8 cellular contexts compared by ENCODE assay signal in genomic region chr5:74034738-74035137, GRCh38.
DNase-seq lines count a peak whose midpoint lies in the region; ATAC-seq lines count a peak whose summit lies in the region.

No MANE protein-coding gene starts in this region.

- no peak overlapping the region for H3K27ac Mint-ChIP-seq in activated T-cell treated with anti-CD3 and anti-CD28 coated beads, Interleukin-2, amount 50 U/mL, for 72 hours
- no peak overlapping the region for H3K27ac Mint-ChIP-seq in activated T-helper 2 cell treated with anti-CD3 and anti-CD28 coated beads, Interferon-gamma antibody, Interleukin-2, Interleukin-4, amounts not matched to agents 10 μg/mL and 5 μg/mL and 100 μg/mL, durations not matched to agents 14 hours and 24 hours and 36 hours

- ATAC-seq in HG02588 (IDR thresholded peaks at IDR 0.05; ENCODE audit: unreplicated experiment), result no peak
- no peak for ATAC-seq in activated T-cell treated with anti-CD3 and anti-CD28 coated beads, Interleukin-2, amount 50 U/mL, for 72 hours (replicated peaks in 1 of 2)

- in situ Hi-C loops in ACHN (cut with HindIII; ENCODE audit: low pct_ligation_motif_present, low pct_unique_long_range_greater_than_20kb, low sequenced_read_pairs), result no loop called here

- H3K9me3 Mint-ChIP-seq in activated T-cell treated with anti-CD3 and anti-CD28 coated beads, Interleukin-2, amount 50 U/mL, for 72 hours, result no peaks in the 10 kb centered on the region
- no peaks in the 10 kb centered on the region for H3K9me3 Mint-ChIP-seq in activated T-helper 2 cell treated with anti-CD3 and anti-CD28 coated beads, Interferon-gamma antibody, Interleukin-2, Interleukin-4, amounts not matched to agents 10 μg/mL and 5 μg/mL and 100 μg/mL, durations not matched to agents 14 hours and 24 hours and 36 hours

- no peak overlapping the region for H3K4me3 Mint-ChIP-seq in activated T-cell treated with anti-CD3 and anti-CD28 coated beads, Interleukin-2, amount 50 U/mL, for 72 hours
- no peak overlapping the region for H3K4me3 Mint-ChIP-seq in activated T-helper 2 cell treated with anti-CD3 and anti-CD28 coated beads, Interferon-gamma antibody, Interleukin-2, Interleukin-4, amounts not matched to agents 10 μg/mL and 5 μg/mL and 100 μg/mL, durations not matched to agents 14 hours and 24 hours and 36 hours (ENCODE audit: low read depth)

- intact Hi-C loops in activated T-helper 2 cell treated with anti-CD3 and anti-CD28 coated beads, Interferon-gamma antibody, Interleukin-2, Interleukin-4, amounts not matched to agents 10 μg/mL and 5 μg/mL and 100 μg/mL, durations not matched to agents 14 hours and 24 hours and 36 hours (cut with micrococcal nuclease), result no loop called here

- H3K36me3 Mint-ChIP-seq in activated T-cell treated with anti-CD3 and anti-CD28 coated beads, Interleukin-2, amount 50 U/mL, for 72 hours (ENCODE audit: insufficient read depth in 2 of 2), result no peaks in the 10 kb centered on the region
- no peaks in the 10 kb centered on the region for H3K36me3 Mint-ChIP-seq in activated T-helper 2 cell treated with anti-CD3 and anti-CD28 coated beads, Interferon-gamma antibody, Interleukin-2, Interleukin-4, amounts not matched to agents 10 μg/mL and 5 μg/mL and 100 μg/mL, durations not matched to agents 14 hours and 24 hours and 36 hours (ENCODE audit: low read depth)

- DNase-seq in ACHN, result peak; percentile 78
- peak; percentile 84 for DNase-seq in M059J (ENCODE audit: low read depth)
- peak in 32 of 58 donors; percentile 4 to 78 (median 38) for DNase-seq in anterior cingulate cortex (lab: John Stamatoyannopoulos, UW)
- DNase-seq in islet precursor cell, result peak; percentile 81
- DNase-seq in activated T-cell treated with anti-CD3 and anti-CD28 coated beads, Interleukin-2, amount 50 U/mL, for 72 hours, result no peak
- no peak for DNase-seq in effector CD4-positive, alpha-beta T cell
- no peak for DNase-seq in activated T-helper 2 cell treated with anti-CD3 and anti-CD28 coated beads, Interferon-gamma antibody, Interleukin-2, Interleukin-4, amounts not matched to agents 10 μg/mL and 5 μg/mL and 100 μg/mL, durations not matched to agents 14 hours and 24 hours and 36 hours (ENCODE audit: low spot score)

- H3K27me3 Mint-ChIP-seq in activated T-cell treated with anti-CD3 and anti-CD28 coated beads, Interleukin-2, amount 50 U/mL, for 72 hours (ENCODE audit: low read depth), result peaks cover 23% of the 10 kb centered on the region
- H3K27me3 Mint-ChIP-seq in activated T-helper 2 cell treated with anti-CD3 and anti-CD28 coated beads, Interferon-gamma antibody, Interleukin-2, Interleukin-4, amounts not matched to agents 10 μg/mL and 5 μg/mL and 100 μg/mL, durations not matched to agents 14 hours and 24 hours and 36 hours (ENCODE audit: low read depth), result peaks cover 15% of the 10 kb centered on the region

- H3K4me1 Mint-ChIP-seq in activated T-cell treated with anti-CD3 and anti-CD28 coated beads, Interleukin-2, amount 50 U/mL, for 72 hours (ENCODE audit: low read depth), result no peaks in the 10 kb centered on the region
- H3K4me1 Mint-ChIP-seq in activated T-helper 2 cell treated with anti-CD3 and anti-CD28 coated beads, Interferon-gamma antibody, Interleukin-2, Interleukin-4, amounts not matched to agents 10 μg/mL and 5 μg/mL and 100 μg/mL, durations not matched to agents 14 hours and 24 hours and 36 hours (ENCODE audit: low read depth), result peaks cover 2% of the 10 kb centered on the region

Comparison
In these comparisons a context has a peak if more than half of its experiments do, and no peak if none do; other contexts are left out.
1. DNase-seq: peak in ACHN (single experiment), M059J (single experiment), anterior cingulate cortex (32 of 58) and islet precursor cell (single experiment); none in activated T-cell treated with anti-CD3 and anti-CD28 coated beads, Interleukin-2, amount 50 U/mL, for 72 hours (0 of 2), effector CD4-positive, alpha-beta T cell (single experiment) and activated T-helper 2 cell treated with anti-CD3 and anti-CD28 coated beads, Interferon-gamma antibody, Interleukin-2, Interleukin-4, amounts not matched to agents 10 μg/mL and 5 μg/mL and 100 μg/mL, durations not matched to agents 14 hours and 24 hours and 36 hours (single experiment).